In genomic region chr10:48399551-48399950, GRCh38 we compare ENCODE assay signal across 22 cellular contexts.
DNase-seq lines count a peak whose midpoint lies in the region; FAIRE-seq and TF ChIP-seq lines count a peak whose summit lies in the region.
"Had no signal": no experiment of that assay in that cellular context is flagged by ENCODE, and none has a peak within 500 bp of the region (broad histone marks: within the 10 kb centered on the region; RNA-seq: fewer than 3 reads in every experiment).

No MANE protein-coding gene starts in this region.

- H3K36me3 ChIP-seq in astrocyte (ENCODE audit: insufficient read depth, low read length), result no peaks in the 10 kb centered on the region
- no peaks in the 10 kb centered on the region for H3K36me3 ChIP-seq in iPS-18a (ENCODE audit: control insufficient read depth, low read depth, low read length)
- H3K36me3 ChIP-seq in smooth muscle cell (ENCODE audit: low read depth), result no peaks in the 10 kb centered on the region
- H3K36me3 ChIP-seq: tibial artery had no signal

- H3K4me3 Mint-ChIP-seq in HFFc6 (peak overlapping the region; percentile 38), astrocyte (ENCODE audit: unreplicated experiment) (no peak overlapping the region)
- H3K4me3 Mint-ChIP-seq: CD8-positive, alpha-beta T cell; natural killer cell had no signal

- FAIRE-seq in astrocyte (lab: Jason Lieb, UNC), result no peak
- FAIRE-seq: GM12892 had no signal

- H3K4me3 ChIP-seq in astrocyte (ENCODE audit: insufficient read depth, low read depth, low read length), result no peak overlapping the region
- peak overlapping the region; percentile 23 for H3K4me3 ChIP-seq in iPS-18a (ENCODE audit: low read length)
- no peak overlapping the region for H3K4me3 ChIP-seq in smooth muscle cell
- H3K4me3 ChIP-seq: psoas muscle, tibial artery had no signal

- no peaks in the 10 kb centered on the region for H3K9me3 ChIP-seq in astrocyte (ENCODE audit: insufficient read depth, low read depth, low read length)
- no peaks in the 10 kb centered on the region for H3K9me3 ChIP-seq in iPS-18a (ENCODE audit: control insufficient read depth, low read depth, low read length)
- no peaks in the 10 kb centered on the region for H3K9me3 ChIP-seq in smooth muscle cell (replicated peaks; ENCODE audit: low read depth)
- H3K9me3 ChIP-seq: psoas muscle, tibial artery had no signal

- H3K79me2 ChIP-seq in astrocyte (ENCODE audit: insufficient read depth, low read length), result peaks cover 45% of the 10 kb centered on the region
- H3K79me2 ChIP-seq in smooth muscle cell (ENCODE audit: low read depth), result peaks cover 6% of the 10 kb centered on the region

- peaks cover 1% of the 10 kb centered on the region for H3K36me3 Mint-ChIP-seq in HFFc6 (ENCODE audit: low read depth)
- no peaks in the 10 kb centered on the region for H3K36me3 Mint-ChIP-seq in astrocyte (ENCODE audit: low read depth, unreplicated experiment)
- H3K36me3 Mint-ChIP-seq: activated naive CD4-positive, alpha-beta T cell treated with anti-CD3 and anti-CD28 coated beads, Interleukin-2, amount 50 U/mL, for 72 hours; natural killer cell had no signal

- H3F3A ChIP-seq in smooth muscle cell (ENCODE audit: low read depth), result no peaks in the 10 kb centered on the region

- H3K27me3 ChIP-seq in astrocyte (ENCODE audit: insufficient read depth, low read length) (no peaks in the 10 kb centered on the region), iPS-18a (ENCODE audit: control insufficient read depth, insufficient read depth, low read length) (no peaks in the 10 kb centered on the region), smooth muscle cell (ENCODE audit: low read depth) (no peaks in the 10 kb centered on the region)
- H3K27me3 ChIP-seq: tibial artery had no signal

- in situ Hi-C loops in KBM-7 (cut with MboI; ENCODE audit: low pct_unique_long_range_greater_than_20kb, low sequenced_read_pairs), result no loop called here

- H2AFZ ChIP-seq in astrocyte (ENCODE audit: low read depth, low read length), result no peak overlapping the region
- H2AFZ ChIP-seq in smooth muscle cell (ENCODE audit: low read depth), result no peak overlapping the region

- no peaks in the 10 kb centered on the region for H3K9me3 Mint-ChIP-seq in HFFc6
- H3K9me3 Mint-ChIP-seq in astrocyte (ENCODE audit: unreplicated experiment), result no peaks in the 10 kb centered on the region
- H3K9me3 Mint-ChIP-seq: activated naive CD4-positive, alpha-beta T cell treated with anti-CD3 and anti-CD28 coated beads, Interleukin-2, amount 50 U/mL, for 72 hours; CD8-positive, alpha-beta T cell; natural killer cell had no signal

- H3K27ac ChIP-seq in astrocyte (ENCODE audit: low read depth, low read length), result no peak overlapping the region
- no peak overlapping the region for H3K27ac ChIP-seq in iPS-18a (ENCODE audit: low read length)
- H3K27ac ChIP-seq in smooth muscle cell (ENCODE audit: low read depth), result peak overlapping the region; percentile 58
- H3K27ac ChIP-seq: psoas muscle, RWPE1, tibial artery had no signal

- peaks cover 31% of the 10 kb centered on the region for H4K20me1 ChIP-seq in astrocyte (ENCODE audit: insufficient read depth, low read length)
- peaks cover 74% of the 10 kb centered on the region for H4K20me1 ChIP-seq in smooth muscle cell (ENCODE audit: low read depth)

- H3K27ac Mint-ChIP-seq in HFFc6, result peak overlapping the region; percentile 74
- no peak overlapping the region for H3K27ac Mint-ChIP-seq in astrocyte (ENCODE audit: unreplicated experiment)
- H3K27ac Mint-ChIP-seq: CD8-positive, alpha-beta T cell had no signal

- TF ChIP-seq CTCF in HFFc6 (IDR thresholded peaks at IDR 0.05), result no peak
- no peak for TF ChIP-seq CTCF in astrocyte (IDR thresholded peaks at IDR 0.05; ENCODE audit: insufficient read depth, low read depth, low read length)
- no peak for TF ChIP-seq CTCF in smooth muscle cell (IDR thresholded peaks at IDR 0.05; ENCODE audit: borderline replicate concordance, insufficient read depth, poor library complexity, severe bottlenecking)

- H3K4me1 Mint-ChIP-seq in HFFc6 (ENCODE audit: low read depth) (peaks cover 42% of the 10 kb centered on the region), astrocyte (ENCODE audit: low read depth, unreplicated experiment) (peaks cover 21% of the 10 kb centered on the region)

- H3K9ac ChIP-seq in astrocyte (ENCODE audit: low read length), result no peak overlapping the region
- no peak overlapping the region for H3K9ac ChIP-seq in iPS-18a (ENCODE audit: low read length)
- H3K9ac ChIP-seq in smooth muscle cell (ENCODE audit: low read depth), result no peak overlapping the region

- peak overlapping the region; percentile 12 for H3K4me2 ChIP-seq in astrocyte (ENCODE audit: low read length)
- H3K4me2 ChIP-seq in smooth muscle cell, result peak overlapping the region; percentile 0

- 97% methylated on average over 1 of the region's 1 CpG for WGBS in smooth muscle cell (ENCODE audit: low lambda C conversion rate)

- no peak for DNase-seq in HFFc6
- DNase-seq in astrocyte (ENCODE audit: low read depth), result no peak
- no peak for DNase-seq in smooth muscle cell (lab: John Stamatoyannopoulos, UW; ENCODE audit: unreplicated experiment)
- no peak for DNase-seq in NCI-H1105 treated with DMSO at 0.1 percent for 48 hours (lab: John Stamatoyannopoulos, UW)
- no peak for DNase-seq in KBM-7
- DNase-seq in activated effector memory CD4-positive, alpha-beta T cell treated with anti-CD3 and anti-CD28 coated beads, Interleukin-2, amount 50 U/mL, for 16 hours, result no peak
- DNase-seq: activated CD4-positive, alpha-beta T cell treated with anti-CD3 and anti-CD28 coated beads for 1 hour; activated T-cell treated with anti-CD3 and anti-CD28 coated beads, Interleukin-2, amount 50 U/mL, for 48 hours; CD8-positive, alpha-beta T cell; hippocampal formation; natural killer cell; NCI-H1105; NCI-H2081 treated with DMSO at 0.1 percent for 48 hours; NCI-H510A; psoas muscle; stimulated activated CD4-positive, alpha-beta T cell treated with anti-CD3 and anti-CD28 coated beads, Interleukin-2, amount 100 ng/mL, for 24 hours; stimulated activated naive CD4-positive, alpha-beta T cell treated with Interleukin-2 at 50 U/mL for 16 hours; tibial artery had no signal

- peaks cover 2% of the 10 kb centered on the region; the same call in 1 of the 2 replicates for H3K27me3 Mint-ChIP-seq in HFFc6 (ENCODE audit: insufficient read depth)
- no peaks in the 10 kb centered on the region for H3K27me3 Mint-ChIP-seq in astrocyte (ENCODE audit: low read depth, unreplicated experiment)

- H3K4me1 ChIP-seq in astrocyte (ENCODE audit: insufficient read depth, low read length) (peaks cover 4% of the 10 kb centered on the region), iPS-18a (ENCODE audit: control insufficient read depth, low read depth, low read length) (peaks cover 36% of the 10 kb centered on the region), smooth muscle cell (ENCODE audit: low read depth) (peaks cover 21% of the 10 kb centered on the region)
